ENCODE assay signal across 8 cellular contexts in the genomic region with DNA sequence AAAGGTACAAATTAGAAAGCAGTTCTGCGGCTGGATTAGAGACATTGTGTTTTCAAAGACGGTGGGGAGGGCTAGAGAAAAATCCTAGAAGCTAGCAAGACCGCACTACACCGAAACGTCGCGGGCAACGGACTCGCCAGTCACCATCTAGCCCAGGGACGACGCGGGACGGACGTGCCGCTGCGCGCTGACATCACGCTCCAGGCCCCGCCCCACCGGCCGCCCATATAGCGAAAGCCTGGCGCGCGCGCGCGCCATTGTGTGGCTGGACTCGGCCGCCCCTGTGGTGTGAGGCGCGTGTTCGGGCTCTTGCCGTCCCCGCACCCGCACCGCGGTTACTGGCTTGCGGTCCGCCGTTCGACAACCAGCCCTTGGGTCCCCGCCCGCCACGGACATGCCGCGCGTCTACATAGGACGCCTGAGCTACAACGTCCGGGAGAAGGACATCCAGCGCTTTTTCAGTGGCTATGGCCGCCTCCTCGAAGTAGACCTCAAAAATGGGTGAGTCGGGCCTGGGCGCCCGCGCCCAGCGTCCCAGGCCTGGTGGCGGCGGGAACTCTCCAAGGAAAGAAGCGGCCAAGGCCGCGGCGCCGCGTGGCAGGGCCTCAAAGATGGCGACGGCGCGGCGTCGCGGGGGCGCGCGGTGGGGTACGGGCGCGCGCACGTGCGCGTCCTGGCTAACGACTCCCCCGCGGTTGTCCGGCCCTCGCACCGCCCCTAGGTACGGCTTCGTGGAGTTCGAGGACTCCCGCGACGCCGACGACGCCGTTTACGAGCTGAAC. TPM values are rescaled to one million over a fixed set of nuclear protein-coding genes. Genes with fewer than 3 reads are reported as not detected.
DNase-seq lines count a peak whose midpoint lies in the region; ATAC-seq, FAIRE-seq and TF ChIP-seq lines count a peak whose summit lies in the region.

Gene SRSF6, plus strand, starts transcription at position 257 of the 782 bp plus-strand sequence. Its CDS starts 138 bp downstream, at position 395.

- TF ChIP-seq CTCF in heart left ventricle (IDR thresholded peaks at IDR 0.05), result no peak
- TF ChIP-seq CTCF in upper lobe of left lung (IDR thresholded peaks at IDR 0.05), result peak in 4 of 6 experiments; percentile 3 to 14 (median 11)

- H3K4me1 ChIP-seq in heart left ventricle (peaks cover 0 to 38% (median 24%) of the 10 kb centered on the region in 12 donors), upper lobe of left lung (peaks cover 14 to 27% (median 16%) of the 10 kb centered on the region in 4 donors)

- peak; percentile 99 for TF ChIP-seq POLR2A in GM12891 (IDR thresholded peaks at IDR 0.05; ENCODE audit: low read depth, low read length)
- TF ChIP-seq POLR2A in heart left ventricle (IDR thresholded peaks at IDR 0.05), result peak; percentile 89 to 99
- TF ChIP-seq POLR2A in upper lobe of left lung (IDR thresholded peaks at IDR 0.05), result peak; percentile 98 to 99 (median 98)

- ATAC-seq in HG02678 (IDR thresholded peaks at IDR 0.05; ENCODE audit: unreplicated experiment) (peak; percentile 86), T-cell (replicated peaks in 1 of 4) (peak; percentile 84 to 90 (median 88)), heart left ventricle (peak; percentile 97 to 98 (median 97)), upper lobe of left lung (ENCODE audit: low FRiP score in 2 of 2) (peak; percentile 98 to 99)

- peaks cover 25% of the 10 kb centered on the region for H3K36me3 Mint-ChIP-seq in T-cell

- peaks cover 39 to 41% (median 40%) of the 10 kb centered on the region in 3 donors for H3K4me1 Mint-ChIP-seq in T-cell

- H3K4me3 Mint-ChIP-seq in T-cell, result peak within 1 kb of the TSS; percentile 88 to 97 (median 92)

- intact Hi-C loops in heart left ventricle (cut with DNase I) (loop anchor here in 6 of 10 donors (2.0 to 10.0 kb wide), 7 partner anchors 54 to 167 kb away; partner anchors contain the start of gene IFT52 (in 3 of the 6)), posterior vena cava (cut with DNase I) (no loop called here)

- H3K27ac Mint-ChIP-seq in T-cell, result peak within 1 kb of the TSS; percentile 95 to 98

- H3K27me3 ChIP-seq in heart left ventricle (no peaks in the 10 kb centered on the region), upper lobe of left lung (no peaks in the 10 kb centered on the region)

- H3K36me3 ChIP-seq in heart left ventricle (peaks cover 0 to 41% (median 39%) of the 10 kb centered on the region in 9 donors), upper lobe of left lung (peaks cover 28 to 39% (median 30%) of the 10 kb centered on the region in 4 donors)

- POLR2A ChIA-PET in T-cell (lab: Charles Lee), result interaction anchor here (0.6 to 1.1 kb wide), 10 partner anchors 8 to 1841 kb away, joined by 3 to 6 read pairs (median 5); partner anchors contain the start of genes CHD6 (in 1 of the 2), FITM2 (in 1 of the 2) and IFT52 (in 1 of the 2)

- WGBS in adipose tissue, 3 donors, result 0 to 1% (median 0%) methylated on average over 98 to 101 of the region's 101 CpGs
- 0% methylated on average over 34 to 101 of the region's 101 CpGs for WGBS in heart left ventricle, 4 donors
- 0 to 2% methylated on average over 29 to 53 of the region's 101 CpGs for WGBS in upper lobe of left lung, 2 donors

- H3K27me3 Mint-ChIP-seq in T-cell, result peaks cover 4 to 14% of the 10 kb centered on the region in 2 donors

- CTCF ChIA-PET in T-cell (lab: Charles Lee), result interaction anchor here (0.6 to 1.5 kb wide), 4 partner anchors 8 to 756 kb away, joined by 3 to 4 read pairs (median 3); no protein-coding TSS in a partner anchor

- no peaks in the 10 kb centered on the region for H3K9me3 Mint-ChIP-seq in T-cell

- H3K9me3 ChIP-seq in heart left ventricle (no peaks in the 10 kb centered on the region), upper lobe of left lung (no peaks in the 10 kb centered on the region)

- H3K4me3 ChIP-seq in heart left ventricle (peak within 1 kb of the TSS; percentile 66 to 96 (median 89)), upper lobe of left lung (peak within 1 kb of the TSS; percentile 69 to 97 (median 86))

- peak; percentile 96 for FAIRE-seq in GM12891 (lab: Jason Lieb, UNC)

- H3K27ac ChIP-seq in adipose tissue (ENCODE audit: low read depth, low read length) (peak within 1 kb of the TSS; percentile 99), heart left ventricle (peak within 1 kb of the TSS; percentile 97 to 100 (median 100)), upper lobe of left lung (peak within 1 kb of the TSS; percentile 99 to 100 (median 100))

- no peak for TF ChIP-seq EP300 in upper lobe of left lung (IDR thresholded peaks at IDR 0.05)

- DNase-seq in GM12891 (ENCODE audit: insufficient read length, low spot score) (peak; percentile 83), NCI-H1105 treated with DMSO at 0.1 percent for 48 hours (lab: John Stamatoyannopoulos, UW) (peak; percentile 92), T-cell (peak; percentile 80 to 94 (median 91)), heart left ventricle (peak; percentile 95 to 98 (median 97)), posterior vena cava (ENCODE audit: low spot score) (peak; percentile 99), upper lobe of left lung (peak; percentile 95 to 100)

TF ChIP-seq in GM12891, 5 proteins besides CTCF, POLR2A, EP300 and RAD21:
- TF ChIP-seq POU2F2 (IDR thresholded peaks at IDR 0.05; ENCODE audit: low read depth, low read length) (peak; percentile 73), SPI1 (IDR thresholded peaks at IDR 0.05; ENCODE audit: low read depth, low read length) (no peak), POLR2AphosphoS5 (IDR thresholded peaks at IDR 0.05; ENCODE audit: low read depth, low read length) (peak; percentile 99), TAF1 (IDR thresholded peaks at IDR 0.05; ENCODE audit: low read depth, low read length) (peak; percentile 96), PAX5 (IDR thresholded peaks at IDR 0.05; ENCODE audit: insufficient read depth, low read length, severe bottlenecking) (no peak)

RNA-seq across cellular contexts. Expression of gene SRSF6, which starts in this region (rescaled TPM):
- polyA plus RNA-seq in GM12891 (2012; ENCODE audit: low read depth, missing spikeins), result 115 TPM
- total RNA-seq in T-cell, result 100 to 1,000 TPM; 154 to 277 (median 174) TPM
- polyA plus RNA-seq in adipose tissue, result 10 to 100 TPM; 48.9 to 85.4 (median 54.7) TPM
- total RNA-seq in heart left ventricle, result 10 to 100 TPM; 21.0 to 69.7 (median 47.0) TPM
- 10 to 100 TPM; 33.5 to 39.6 TPM for polyA plus RNA-seq in heart left ventricle
- total RNA-seq in posterior vena cava, result 10 to 100 TPM; 58.5 to 70.4 TPM
- 100 to 1,000 TPM in 1 of 6 donors, 10 to 100 TPM in 5; 48.4 to 147 (median 93.2) TPM for total RNA-seq in upper lobe of left lung

Comparison
In these comparisons a context has a peak if more than half of its experiments do, and no peak if none do; other contexts are left out.
1. Peak in every context shown above with its lines: DNase-seq, ATAC-seq, H3K4me3 ChIP-seq and H3K27ac ChIP-seq.
2. CTCF ChIP-seq: peak in upper lobe of left lung (4 of 6); none in heart left ventricle (0 of 12).
3. intact Hi-C loops: an anchor here in heart left ventricle (2.0 to 10.0 kb wide); none called in posterior vena cava.